Comparison of ENCODE assay signal across 16 cellular contexts in the genomic region with DNA sequence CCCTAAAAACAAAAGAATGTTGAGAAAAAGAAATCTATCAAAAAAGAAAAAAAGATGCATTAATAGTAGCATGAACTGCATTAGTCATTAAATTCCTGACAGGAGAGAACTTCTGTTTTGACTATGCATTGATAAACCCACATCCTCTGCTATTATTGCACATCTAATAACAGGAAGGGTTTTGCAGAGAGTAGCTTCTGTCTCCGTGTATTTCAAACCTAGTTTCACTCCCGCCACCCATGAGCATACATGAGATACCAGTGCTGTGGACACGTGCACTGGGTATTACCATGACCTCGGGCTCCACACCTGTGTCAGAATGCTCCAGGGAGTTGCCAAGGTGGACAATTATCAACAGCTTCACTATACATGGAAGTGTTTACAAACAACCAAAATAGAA.
DNase-seq lines count a peak whose midpoint lies in the region; ATAC-seq and TF ChIP-seq lines count a peak whose summit lies in the region.
"Had no signal": no experiment of that assay in that cellular context is flagged by ENCODE, and none has a peak within 500 bp of the region (broad histone marks: within the 10 kb centered on the region; RNA-seq: fewer than 3 reads in every experiment).

No MANE protein-coding gene starts in this region.

- H3K36me3 ChIP-seq in HAP-1 (replicated peaks), result no peaks in the 10 kb centered on the region
- H3K36me3 ChIP-seq: cardiac muscle cell, MG63 had no signal

- no peaks in the 10 kb centered on the region for H3K9me3 ChIP-seq in HAP-1
- H3K9me3 ChIP-seq: MG63 had no signal

- peaks cover 2% of the 10 kb centered on the region; the same call in 1 of the 2 replicates for H3K27me3 ChIP-seq in HAP-1 (ENCODE audit: low read depth)
- H3K27me3 ChIP-seq: cardiac muscle cell, MG63 had no signal

- no peaks in the 10 kb centered on the region for H3K4me1 ChIP-seq in HAP-1

- TF ChIP-seq CTCF in choroid plexus epithelial cell (conservative IDR thresholded peaks at IDR 0.05; ENCODE audit: low read depth, low read length), result no peak

- H3K4me3 ChIP-seq in choroid plexus epithelial cell (ENCODE audit: low read depth, low read length) (no peak overlapping the region), HAP-1 (no peak overlapping the region)
- H3K4me3 ChIP-seq: cardiac muscle cell, lung, MG63 had no signal

- in situ Hi-C loops in HAP-1 (cut with MboI; ENCODE audit: low sequenced_read_pairs), result no loop called here

- peak; percentile 55 for ATAC-seq in GM18520 (IDR thresholded peaks at IDR 0.05; ENCODE audit: unreplicated experiment)
- peak; percentile 88 for ATAC-seq in GM21619 (IDR thresholded peaks at IDR 0.05; ENCODE audit: unreplicated experiment)
- peak; percentile 91 for ATAC-seq in HG03175 (IDR thresholded peaks at IDR 0.05; ENCODE audit: unreplicated experiment)
- ATAC-seq in GM21786 (IDR thresholded peaks at IDR 0.05; ENCODE audit: unreplicated experiment), result no peak

- peak; percentile 23 for DNase-seq in choroid plexus epithelial cell (ENCODE audit: low read depth)
- no peak for DNase-seq in SW 1271 (lab: John Stamatoyannopoulos, UW)
- no peak for DNase-seq in stimulated activated naive CD4-positive, alpha-beta T cell (lab: John Stamatoyannopoulos, UW)
- DNase-seq in HAP-1 (ENCODE audit: low spot score in 2 of 2), result no peak
- DNase-seq: activated CD4-positive, alpha-beta memory T cell treated with anti-CD3 and anti-CD28 coated beads, Interleukin-2, amount 10 ng/mL, durations not matched to agents 7 days and 5 days; activated naive CD4-positive, alpha-beta T cell treated with anti-CD3 and anti-CD28 coated beads for 36 hours; AML-193; hippocampal formation; MG63; stimulated activated CD8-positive, alpha-beta memory T cell treated with anti-CD3 and anti-CD28 coated beads, Interleukin-4, amount 100 ng/mL, for 48 hours had no signal
